Comparison of ENCODE assay signal across 16 cellular contexts in the genomic region with DNA sequence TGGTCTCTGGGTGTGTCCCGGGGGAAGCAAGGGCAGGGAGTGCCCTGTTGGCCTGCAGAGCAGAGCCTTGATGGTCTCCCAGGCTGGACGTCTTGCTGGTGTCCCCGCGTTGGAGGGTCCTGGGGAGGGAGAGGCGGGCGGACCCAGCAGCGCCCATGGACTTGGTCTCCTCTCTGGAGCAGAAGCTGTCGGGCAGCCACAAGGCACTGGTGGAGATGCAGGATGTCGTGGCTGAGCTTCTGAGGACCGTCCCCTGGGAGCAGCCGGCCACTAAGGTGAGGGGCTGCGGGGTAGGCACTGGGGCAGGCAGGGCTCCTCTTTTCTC. TPM values are rescaled to one million over a fixed set of nuclear protein-coding genes. Genes with fewer than 3 reads are reported as not detected.
DNase-seq lines count a peak whose midpoint lies in the region; ATAC-seq, FAIRE-seq and TF ChIP-seq lines count a peak whose summit lies in the region.
"Had no signal": no experiment of that assay in that cellular context is flagged by ENCODE, and none has a peak within 500 bp of the region (broad histone marks: within the 10 kb centered on the region; RNA-seq: fewer than 3 reads in every experiment).

No MANE protein-coding gene starts in this region.

- POLR2A ChIA-PET in IMR-90 (lab: Charles Lee; ENCODE audit: unreplicated experiment) (no interaction called here), H1 (lab: Charles Lee; ENCODE audit: partially characterized antibody) (interaction anchor here (1.4 kb wide), 1 partner anchor 15 kb away, joined by 3 read pairs; no protein-coding TSS in a partner anchor)

- H3K4me2 ChIP-seq in BLaER1 treated with 17β-estradiol and CSF1 and Interleukin-3, amounts not matched to agents 10 nM and 100 nM = peak overlapping the region in 9 of 11 experiments; percentile 39 to 68 (median 62); a peak in 17 of 22 replicates
- H3K4me2 ChIP-seq in IMR-90 (ENCODE audit: low read depth, low read length) (no peak overlapping the region), H1 (ENCODE audit: insufficient read depth in 1 of 2, low read depth in 2 of 2, low read length in 2 of 2) (no peak overlapping the region), neuronal stem cell (ENCODE audit: insufficient read depth, low read length, poor library complexity, severe bottlenecking) (no peak overlapping the region)

- no peak overlapping the region for H3K14ac ChIP-seq in IMR-90 (replicated peaks; ENCODE audit: low read depth, low read length)
- no peak overlapping the region for H3K14ac ChIP-seq in H1 (ENCODE audit: insufficient read length)
- H3K14ac ChIP-seq in neuronal stem cell (ENCODE audit: low read length) = no peak overlapping the region

- H2BK12ac ChIP-seq in H1 (ENCODE audit: low read depth, low read length) (no peak overlapping the region), neuronal stem cell (ENCODE audit: low read length) (no peak overlapping the region)

- H2BK5ac ChIP-seq in IMR-90 (ENCODE audit: low read depth, low read length, poor library complexity, severe bottlenecking) (no peak overlapping the region), H1 (ENCODE audit: low read depth, low read length) (no peak overlapping the region), neuronal stem cell (ENCODE audit: low read length) (no peak overlapping the region)

- peaks cover 5% of the 10 kb centered on the region; the same call in 1 of the 2 replicates for H3K23me2 ChIP-seq in H1 (ENCODE audit: low read depth, low read length)

- H2AFZ ChIP-seq in IMR-90 (replicated peaks; ENCODE audit: low read length, poor library complexity) (peak overlapping the region; percentile 33), H1 (ENCODE audit: low read length) (no peak overlapping the region), neuronal stem cell (ENCODE audit: low read length) (no peak overlapping the region)

- H2AK9ac ChIP-seq in IMR-90 (replicated peaks; ENCODE audit: low read depth, low read length, poor library complexity) = no peak overlapping the region

- dilution Hi-C loops in IMR-90 (cut with HindIII; ENCODE audit: low sequenced_read_pairs, unreplicated experiment) = no loop called here

- H3K9ac ChIP-seq in BLaER1 treated with 17β-estradiol and CSF1 and Interleukin-3, amounts not matched to agents 10 nM and 100 nM = peak overlapping the region in 6 of 11 experiments; percentile 22 to 51 (median 40); a peak in 10 of 22 replicates
- H3K9ac ChIP-seq in IMR-90 (ENCODE audit: low read depth, low read length) (no peak overlapping the region), H1 (replicated peaks in 1 of 4; ENCODE audit: extremely low read depth in 1 of 4, low read depth in 3 of 4, low read length in 3 of 4) (no peak overlapping the region), neuronal stem cell (ENCODE audit: low read depth, low read length, poor library complexity) (peak overlapping the region; percentile 12)

- H3K79me1 ChIP-seq in IMR-90 (ENCODE audit: low read depth in 1 of 2, low read length in 2 of 2) = peaks cover 14 to 51% of the 10 kb centered on the region in 2 experiments
- peaks cover 3% of the 10 kb centered on the region; the same call in 1 of the 2 replicates for H3K79me1 ChIP-seq in H1 (ENCODE audit: low read depth, low read length)
- peaks cover 12% of the 10 kb centered on the region for H3K79me1 ChIP-seq in neuronal stem cell (ENCODE audit: low read depth, low read length)

- no peak overlapping the region for H4K8ac ChIP-seq in IMR-90 (ENCODE audit: low read depth in 2 of 2, low read length in 2 of 2)
- H4K8ac ChIP-seq in H1 (ENCODE audit: extremely low read depth, insufficient read depth, low read length) = peak overlapping the region; percentile 35; the same call in 1 of the 2 replicates
- no peak overlapping the region for H4K8ac ChIP-seq in neuronal stem cell (ENCODE audit: low read depth, low read length)

- H2AK5ac ChIP-seq in IMR-90 (ENCODE audit: low read depth, low read length) (no peak overlapping the region), H1 (ENCODE audit: low read depth, low read length) (no peak overlapping the region), neuronal stem cell (ENCODE audit: low read depth, low read length) (no peak overlapping the region)

- H3K27ac ChIP-seq in BLaER1 treated with 17β-estradiol and CSF1 and Interleukin-3, amounts not matched to agents 10 nM and 100 nM = peak overlapping the region in 5 of 11 experiments; percentile 4 to 38 (median 19); a peak in 3 of 22 replicates
- no peak overlapping the region for H3K27ac ChIP-seq in IMR-90 (ENCODE audit: insufficient read depth, low read length)
- 0 out of 2 replicates have a peak overlapping the region, but pooled peaks have one; percentile 34 for H3K27ac ChIP-seq in H1 (ENCODE audit: low read depth, low read length)
- H3K27ac ChIP-seq in neuronal stem cell (replicated peaks; ENCODE audit: low read length) = no peak overlapping the region
- no peak overlapping the region for H3K27ac ChIP-seq in left lung

- in situ Hi-C loops in IMR-90 (cut with MboI; ENCODE audit: low sequenced_read_pairs) = no loop called here

- peaks cover 20 to 59% (median 52%) of the 10 kb centered on the region in 10 experiments for H3K4me1 ChIP-seq in BLaER1 treated with 17β-estradiol and CSF1 and Interleukin-3, amounts not matched to agents 10 nM and 100 nM
- H3K4me1 ChIP-seq in IMR-90 (ENCODE audit: control insufficient read depth, insufficient read depth, low read length) = no peaks in the 10 kb centered on the region
- H3K4me1 ChIP-seq in H1 (replicated peaks in 1 of 4; ENCODE audit: control insufficient read depth in 3 of 4, insufficient read depth in 4 of 4, low read length in 3 of 4) = no peaks in the 10 kb centered on the region
- peaks cover 0 to 1% of the 10 kb centered on the region in 2 donors for H3K4me1 ChIP-seq in neuronal stem cell (ENCODE audit: control insufficient read depth in 2 of 2, insufficient read depth in 1 of 2, low read depth in 1 of 2, low read length in 2 of 2)
- H3K4me1 ChIP-seq in left lung = peaks cover 0 to 2% of the 10 kb centered on the region in 2 donors

- H2BK15ac ChIP-seq in IMR-90 (ENCODE audit: low read depth, low read length) (no peak overlapping the region), H1 (ENCODE audit: low read length) (no peak overlapping the region), neuronal stem cell (ENCODE audit: low read length) (no peak overlapping the region)

- TF ChIP-seq CTCF in IMR-90 (conservative IDR thresholded peaks at IDR 0.05; ENCODE audit: low read depth, low read length) (no peak), H1 (IDR thresholded peaks at IDR 0.05; ENCODE audit: control extremely low read depth in 1 of 3, insufficient read depth in 1 of 3, low read depth in 1 of 3, low read length in 3 of 3) (no peak), left lung (IDR thresholded peaks at IDR 0.05) (no peak)

- TF ChIP-seq RAD21 in IMR-90 (IDR thresholded peaks at IDR 0.05; ENCODE audit: low read length) (no peak), H1 (IDR thresholded peaks at IDR 0.05 in 1 of 2, conservative IDR thresholded peaks at IDR 0.05 in 1 of 2; ENCODE audit: low read depth in 2 of 2, low read length in 2 of 2) (no peak)

- no peak overlapping the region for H3K4me3 ChIP-seq in BLaER1 treated with 17β-estradiol and CSF1 and Interleukin-3, amounts not matched to agents 10 nM and 100 nM
- H3K4me3 ChIP-seq in IMR-90 (ENCODE audit: insufficient read depth, low read depth, low read length) = no peak overlapping the region
- H3K4me3 ChIP-seq in H1 (ENCODE audit: extremely low read depth in 1 of 4, insufficient read depth in 2 of 4, low read depth in 3 of 4, low read length in 4 of 4) = no peak overlapping the region
- H3K4me3 ChIP-seq in neuronal stem cell (ENCODE audit: low read length in 2 of 2) = no peak overlapping the region
- H3K4me3 ChIP-seq in left lung = no peak overlapping the region

- intact Hi-C loops in IMR-90 (cut with micrococcal nuclease) (no loop called here), left lung (cut with DNase I) (no loop called here)

- H2BK20ac ChIP-seq in IMR-90 (ENCODE audit: low read depth, low read length) = no peak overlapping the region
- no peak overlapping the region for H2BK20ac ChIP-seq in H1 (ENCODE audit: low read length)

- no peaks in the 10 kb centered on the region for H3K79me2 ChIP-seq in H1 (ENCODE audit: control insufficient read depth in 1 of 2, insufficient read depth in 2 of 2, low read length in 2 of 2)

- DNase-seq in IMR-90 = no peak
- no peak for DNase-seq in H1 (ENCODE audit: low read depth in 1 of 2, low spot score in 2 of 2)
- DNase-seq in neuronal stem cell (ENCODE audit: low spot score) = no peak
- no peak for DNase-seq in GM19240 (ENCODE audit: insufficient read length, low spot score)
- DNase-seq in SW 1271 (lab: John Stamatoyannopoulos, UW) = no peak
- no peak for DNase-seq in left lung
- DNase-seq in activated CD4-positive, CD25-positive, alpha-beta regulatory T cell treated with anti-CD3 and anti-CD28 coated beads, Interleukin-2, amount 50 U/mL, for 72 hours = no peak
- DNase-seq: CD8-positive, alpha-beta T cell; COR-L47; DMS153; DND-41; GF-D8; H7 had no signal

- H3K23ac ChIP-seq in IMR-90 (ENCODE audit: low read depth, low read length) (no peak overlapping the region), H1 (ENCODE audit: insufficient read length) (no peak overlapping the region), neuronal stem cell (ENCODE audit: low read depth, low read length, poor library complexity) (peak overlapping the region; percentile 44)

- H3K9me3 ChIP-seq in BLaER1 treated with 17β-estradiol and CSF1 and Interleukin-3, amounts not matched to agents 10 nM and 100 nM (replicated peaks in 1 of 11) = no peaks in the 10 kb centered on the region
- H3K9me3 ChIP-seq in IMR-90 (ENCODE audit: control insufficient read depth, insufficient read depth, low read length) (no peaks in the 10 kb centered on the region), H1 (ENCODE audit: insufficient read depth in 2 of 2, low read depth in 1 of 2, low read length in 1 of 2) (no peaks in the 10 kb centered on the region), neuronal stem cell (replicated peaks in 1 of 2; ENCODE audit: control insufficient read depth in 2 of 2, insufficient read depth in 1 of 2, low read depth in 1 of 2, low read length in 2 of 2) (peaks cover 0 to 2% of the 10 kb centered on the region in 2 donors), left lung (no peaks in the 10 kb centered on the region)

- no CpG with 5 or more reads among the region's 12 CpGs for WGBS in IMR-90 (ENCODE audit: extremely low coverage in 2 of 2, insufficient read length in 1 of 2), 2 experiments
- WGBS in H1 (ENCODE audit: extremely low coverage in 1 of 2, insufficient coverage in 1 of 2, insufficient read length in 1 of 2, insufficient replicate concordance in 2 of 2, low coverage in 1 of 2, low lambda C conversion rate in 2 of 2, missing lambda C conversion rate in 1 of 2), 2 experiments = 90% methylated on average over 12 of the region's 12 CpGs; no CpG with 5 or more reads in 1 of the 2 experiments
- no CpG with 5 or more reads among the region's 12 CpGs for WGBS in neuronal stem cell (ENCODE audit: extremely low coverage in 2 of 2, insufficient read length in 2 of 2, insufficient replicate concordance in 1 of 2), 2 donors

- H3K9me1 ChIP-seq in IMR-90 (ENCODE audit: insufficient read depth, low read length) = no peaks in the 10 kb centered on the region; the same call in 1 of the 2 replicates

- no peak overlapping the region for H4K5ac ChIP-seq in IMR-90 (ENCODE audit: low read depth, low read length)
- H4K5ac ChIP-seq in H1 (ENCODE audit: insufficient read length, low read depth, low read length) = no peak overlapping the region

- H4K20me1 ChIP-seq in BLaER1 treated with 17β-estradiol and CSF1 and Interleukin-3, amounts not matched to agents 10 nM and 100 nM = peaks cover 31 to 99% (median 68%) of the 10 kb centered on the region in 11 experiments; a peak in 21 of 22 replicates
- H4K20me1 ChIP-seq in IMR-90 (ENCODE audit: insufficient read depth, low read length) (peaks cover 32% of the 10 kb centered on the region), H1 (replicated peaks in 1 of 2; ENCODE audit: control insufficient read depth in 1 of 2, insufficient read depth in 2 of 2, low read length in 2 of 2) (peaks cover 7 to 31% of the 10 kb centered on the region in 2 experiments)

- H3K27me3 ChIP-seq in BLaER1 treated with 17β-estradiol and CSF1 and Interleukin-3, amounts not matched to agents 10 nM and 100 nM = no peaks in the 10 kb centered on the region
- H3K27me3 ChIP-seq in IMR-90 (ENCODE audit: control insufficient read depth, insufficient read depth, low read length) = no peaks in the 10 kb centered on the region
- H3K27me3 ChIP-seq in H1 (replicated peaks in 1 of 4; ENCODE audit: control insufficient read depth in 3 of 4, extremely low read depth in 1 of 4, insufficient read depth in 3 of 4, low read length in 3 of 4) = no peaks in the 10 kb centered on the region; a peak in 2 of 7 replicates
- H3K27me3 ChIP-seq in neuronal stem cell (ENCODE audit: control insufficient read depth in 3 of 3, insufficient read depth in 3 of 3, low read depth in 1 of 3, low read length in 3 of 3) = no peaks in the 10 kb centered on the region
- H3K27me3 ChIP-seq in left lung = no peaks in the 10 kb centered on the region

- CTCF ChIA-PET in IMR-90 (lab: Yijun Ruan, JAX) (interaction anchor here (1.2 kb wide), 1 partner anchor 184 kb away, joined by 3 read pairs; no protein-coding TSS in a partner anchor), H1 (lab: Charles Lee; ENCODE audit: partially characterized antibody) (interaction anchor here (0.8 to 4.2 kb wide), 10 partner anchors 7 to 200 kb away, joined by 3 to 29 read pairs (median 6); no protein-coding TSS in a partner anchor)

- TF ChIP-seq POLR2A in IMR-90 (IDR thresholded peaks at IDR 0.05; ENCODE audit: low read depth, low read length) (no peak), H1 (IDR thresholded peaks at IDR 0.05; ENCODE audit: control extremely low read depth in 1 of 2, low read depth in 2 of 2, low read length in 2 of 2) (0 out of 3 replicates have a peak, but pooled peaks of 1 of the 2 experiments have one; percentile 38)

- H3K4ac ChIP-seq in IMR-90 (ENCODE audit: low read depth, low read length) (no peak overlapping the region), H1 (replicated peaks; ENCODE audit: insufficient read length, low read depth, low read length) (no peak overlapping the region), neuronal stem cell (ENCODE audit: low read length) (no peak overlapping the region)

- ATAC-seq in IMR-90 (ENCODE audit: low read depth) (no peak), left lung (no peak)
- ATAC-seq: CD8-positive, alpha-beta T cell had no signal

- no peak for FAIRE-seq in H1 (lab: Jason Lieb, UNC)
- FAIRE-seq: A204.1, D721Med had no signal

- H3K18ac ChIP-seq in IMR-90 (ENCODE audit: low read depth, low read length) = no peak overlapping the region
- H3K18ac ChIP-seq in H1 (ENCODE audit: extremely low read depth, low read length) = no peak overlapping the region
- H3K18ac ChIP-seq in neuronal stem cell (ENCODE audit: low read length) = peak overlapping the region; percentile 61

- H2BK120ac ChIP-seq in IMR-90 (ENCODE audit: low read depth, low read length) (no peak overlapping the region), H1 (replicated peaks; ENCODE audit: low read depth, low read length) (no peak overlapping the region), neuronal stem cell (ENCODE audit: low read depth, low read length) (no peak overlapping the region)

- TF ChIP-seq EP300 in H1 (IDR thresholded peaks at IDR 0.05; ENCODE audit: borderline replicate concordance in 1 of 2, low read depth in 2 of 2, low read length in 2 of 2) = no peak

- H4K91ac ChIP-seq in IMR-90 (ENCODE audit: insufficient read depth, low read depth, low read length) (no peak overlapping the region), H1 (replicated peaks; ENCODE audit: insufficient read length, low read length) (no peak overlapping the region), neuronal stem cell (ENCODE audit: low read depth, low read length, poor library complexity) (no peak overlapping the region)

- H3K36me3 ChIP-seq in BLaER1 treated with 17β-estradiol and CSF1 and Interleukin-3, amounts not matched to agents 10 nM and 100 nM = peaks cover 91 to 100% (median 97%) of the 10 kb centered on the region in 11 experiments
- H3K36me3 ChIP-seq in IMR-90 (ENCODE audit: control insufficient read depth, insufficient read depth, low read length) = peaks cover 72% of the 10 kb centered on the region
- peaks cover 9 to 36% (median 29%) of the 10 kb centered on the region in 4 experiments for H3K36me3 ChIP-seq in H1 (ENCODE audit: control insufficient read depth in 2 of 4, insufficient read depth in 4 of 4, low read length in 3 of 4)
- H3K36me3 ChIP-seq in neuronal stem cell (replicated peaks in 1 of 2; ENCODE audit: control insufficient read depth in 2 of 2, insufficient read depth in 2 of 2, low read length in 2 of 2) = peaks cover 52 to 94% of the 10 kb centered on the region in 2 donors
- peaks cover 0 to 81% of the 10 kb centered on the region in 2 donors for H3K36me3 ChIP-seq in left lung

- no TSS peak for BruUV-seq in IMR-90 (replicated peaks; lab: Mats Ljungman, UMichigan)

- H3K56ac ChIP-seq in IMR-90 (ENCODE audit: extremely low read depth, insufficient read depth, low read length) (no peak overlapping the region), H1 (replicated peaks; ENCODE audit: insufficient read length, low read depth, low read length) (no peak overlapping the region)

RNA-seq across cellular contexts. Expression of a gene that starts 20.9 kb away (rescaled TPM):
- total RNA-seq in IMR-90 (2012; rRNA removed) (5.6 and 6.1 TPM in 2 replicates), left lung (100 to 1,000 TPM in 1 of 2 donors, 10 to 100 TPM in 1; 82.9 to 105 TPM)
- polyA plus RNA-seq in IMR-90 (2012; rRNA removed) (82.6 and 106 TPM in 2 replicates), H1 (2011; rRNA removed) (66.2 and 122 TPM in 2 replicates)
- polyA plus RNA-seq in IMR-90 (2012; cell fraction: cytosol; rRNA removed) = 56.1 and 135 TPM in 2 replicates
- 100 and 222 TPM in 2 replicates for polyA plus RNA-seq in IMR-90 (2012; cell fraction: nucleus; rRNA removed; ENCODE audit: low replicate concordance)
- 169 and 172 TPM in 2 replicates for total RNA-seq in H1 (2021; fragmentation: NEBNext Ultra II Directional; extraction: Animal tissue kit (Norgen Biotek cat#: 25700))
- polyA plus RNA-seq in H1 (2011; cell fraction: cytosol; rRNA removed) = 46.4 TPM
- polyA plus RNA-seq in H1 (2011; cell fraction: nucleus; rRNA removed) = 147 TPM
- polyA plus RNA-seq in H1 (2012, experiment 1 of 2) = 68.1 to 127 TPM (median 115 TPM) in 4 replicates
- 102 TPM for polyA plus RNA-seq in H1 (2012, experiment 2 of 2)
- 175 TPM for polyA plus RNA-seq in H1 (2013, experiment 1 of 2)
- polyA plus RNA-seq in H1 (2013, experiment 2 of 2) = 184 TPM
- 41.7 and 42.6 TPM in 2 replicates for polyA minus RNA-seq in H1 (2011; rRNA and poly(A)+ RNA removed)
- polyA minus RNA-seq in H1 (2011; cell fraction: cytosol; rRNA and poly(A)+ RNA removed) = 87.8 TPM
- 79.3 TPM for polyA minus RNA-seq in H1 (2011; cell fraction: nucleus; rRNA and poly(A)+ RNA removed)
- 136 TPM for polyA plus RNA-seq in neuronal stem cell (2013, experiment 1 of 2)
- 133 TPM for polyA plus RNA-seq in neuronal stem cell (2013, experiment 2 of 2)

RNA-seq across cellular contexts. Expression of a gene that starts 35.3 kb away (rescaled TPM):
- total RNA-seq in IMR-90 (2012; rRNA removed) (0.54 and 0.83 TPM in 2 replicates), left lung (1 to 10 TPM in 1 of 2 donors, under 1 TPM in 1; 0.13 to 1.3 TPM)
- polyA plus RNA-seq in IMR-90 (2012; rRNA removed) (1.6 and 2.7 TPM in 2 replicates), H1 (2011; rRNA removed) (0.59 and 1.1 TPM in 2 replicates)
- polyA plus RNA-seq in IMR-90 (2012; cell fraction: cytosol; rRNA removed) = 0.93 and 1.5 TPM in 2 replicates
- polyA plus RNA-seq in IMR-90 (2012; cell fraction: nucleus; rRNA removed; ENCODE audit: low replicate concordance) = 1.8 and 3.4 TPM in 2 replicates
- 0.82 and 1.4 TPM in 2 replicates for total RNA-seq in H1 (2021; fragmentation: NEBNext Ultra II Directional; extraction: Animal tissue kit (Norgen Biotek cat#: 25700))
- 0.58 TPM for polyA plus RNA-seq in H1 (2011; cell fraction: cytosol; rRNA removed)
- polyA plus RNA-seq in H1 (2011; cell fraction: nucleus; rRNA removed) = 1.2 TPM
- 0.33 to 1.3 TPM (median 0.91 TPM) in 4 replicates for polyA plus RNA-seq in H1 (2012, experiment 1 of 2)
- 0.16 TPM for polyA plus RNA-seq in H1 (2012, experiment 2 of 2)
- 0.65 TPM for polyA plus RNA-seq in H1 (2013, experiment 1 of 2)
- polyA plus RNA-seq in H1 (2013, experiment 2 of 2) = 0.63 TPM
- 0.82 and 0.90 TPM in 2 replicates for polyA minus RNA-seq in H1 (2011; rRNA and poly(A)+ RNA removed)
- polyA minus RNA-seq in H1 (2011; cell fraction: cytosol; rRNA and poly(A)+ RNA removed) = 2.0 TPM
- polyA minus RNA-seq in H1 (2011; cell fraction: nucleus; rRNA and poly(A)+ RNA removed) = 2.9 TPM
- 0.04 TPM for polyA plus RNA-seq in neuronal stem cell (2013, experiment 1 of 2)
- 0.01 TPM for polyA plus RNA-seq in neuronal stem cell (2013, experiment 2 of 2)

Comparison
In these comparisons a context has a peak if more than half of its experiments do, and no peak if none do; other contexts are left out.
1. H3K4me2 ChIP-seq: peak in BLaER1 treated with 17β-estradiol and CSF1 and Interleukin-3, amounts not matched to agents 10 nM and 100 nM (9 of 11); none in IMR-90 (single experiment), H1 (0 of 2) and neuronal stem cell (single experiment).
2. H3K9ac ChIP-seq: peak in BLaER1 treated with 17β-estradiol and CSF1 and Interleukin-3, amounts not matched to agents 10 nM and 100 nM (6 of 11) and neuronal stem cell (single experiment); none in IMR-90 (single experiment) and H1 (0 of 4).
3. RNA of a gene that starts 20.9 kb away (total RNA-seq): 169 to 172 TPM in H1 and 82.9 to 105 TPM in left lung; 5.6 to 6.1 TPM in IMR-90; every median in the first group is over 10 times any median in the second.